Comparison of ENCODE assay signal across 8 cellular contexts in the genomic region with DNA sequence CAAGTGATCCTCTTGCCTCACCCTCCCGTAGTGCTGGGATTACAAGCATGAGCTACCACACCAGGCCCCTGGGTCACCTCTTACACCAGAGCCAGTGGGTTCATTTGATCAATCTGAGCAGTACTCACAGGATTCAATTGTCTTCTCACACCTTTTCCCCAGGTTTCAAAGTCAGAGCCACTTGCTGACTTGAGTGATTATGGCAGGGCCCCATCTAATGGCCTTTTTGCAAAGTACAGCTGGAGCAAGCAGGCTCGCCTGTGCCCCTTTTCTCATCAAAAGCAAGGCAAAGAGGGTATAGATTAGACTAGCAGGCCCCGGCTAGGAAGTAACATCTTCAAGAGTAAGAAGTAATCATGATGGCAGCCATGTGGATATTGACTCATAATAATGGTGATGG.
DNase-seq lines count a peak whose midpoint lies in the region; ATAC-seq and TF ChIP-seq lines count a peak whose summit lies in the region.

No MANE protein-coding gene starts in this region.

- H3K27me3 Mint-ChIP-seq in T-helper 17 cell (no peaks in the 10 kb centered on the region), memory B cell (no peaks in the 10 kb centered on the region)

- CTCF ChIA-PET in GM10248 (lab: Yijun Ruan, JAX), result interaction anchor here (0.6 to 5.9 kb wide), 31 partner anchors 8 to 230 kb away, joined by 3 to 72 read pairs (median 6); no protein-coding TSS in a partner anchor

- H3K4me3 ChIP-seq in LNCaP clone FGC (ENCODE audit: low read depth, low read length), result no peak overlapping the region

- DNase-seq in GM10248 (ENCODE audit: extremely low spot score), result peak; percentile 79
- no peak for DNase-seq in LNCaP clone FGC (ENCODE audit: low read depth)
- peak in 1 of 3 donors; percentile 11 for DNase-seq in T-helper 17 cell
- peak in 10 of 61 donors; percentile 7 to 65 (median 16) for DNase-seq in caudate nucleus (lab: John Stamatoyannopoulos, UW)
- DNase-seq in memory B cell (ENCODE audit: low spot score in 2 of 2), result peak in 1 of 2 donors; percentile 7

- H3K27ac Mint-ChIP-seq in T-helper 17 cell, result no peak overlapping the region
- no peak overlapping the region for H3K27ac Mint-ChIP-seq in memory B cell

- H3K4me3 Mint-ChIP-seq in T-helper 17 cell, result no peak overlapping the region
- no peak overlapping the region for H3K4me3 Mint-ChIP-seq in memory B cell

- peak; percentile 67 for ATAC-seq in T-helper 17 cell
- ATAC-seq in memory B cell (ENCODE audit: low read depth), result peak; percentile 51
- no peak for ATAC-seq in HG03457 (IDR thresholded peaks at IDR 0.05; ENCODE audit: unreplicated experiment)
- no peak for ATAC-seq in HG03565 (IDR thresholded peaks at IDR 0.05; ENCODE audit: unreplicated experiment)

- H3K9me3 ChIP-seq in T-helper 17 cell (ENCODE audit: control insufficient read depth, low read length, poor library complexity, severe bottlenecking), result no peaks in the 10 kb centered on the region

- H3K27ac ChIP-seq in 22Rv1 (no peak overlapping the region), caudate nucleus (ENCODE audit: low read depth, low read length) (peak overlapping the region; percentile 49)

- H3K4me1 Mint-ChIP-seq in T-helper 17 cell (peaks cover 24% of the 10 kb centered on the region), memory B cell (no peaks in the 10 kb centered on the region)

- TF ChIP-seq CTCF in 22Rv1 (IDR thresholded peaks at IDR 0.05) (peak; percentile 40), GM10248 (IDR thresholded peaks at IDR 0.05; ENCODE audit: control extremely low read depth, extremely low read depth, low read depth, missing control alignments) (peak; percentile 79), LNCaP clone FGC (IDR thresholded peaks at IDR 0.05; ENCODE audit: control insufficient read depth, extremely low read depth, insufficient read depth) (peak; percentile 47)

- peaks cover 4% of the 10 kb centered on the region for H3K36me3 Mint-ChIP-seq in T-helper 17 cell (ENCODE audit: low read depth)
- peaks cover 6% of the 10 kb centered on the region for H3K36me3 Mint-ChIP-seq in memory B cell

- POLR2A ChIA-PET in GM10248 (lab: Yijun Ruan, JAX), result no interaction called here

- peaks cover 6% of the 10 kb centered on the region for H3K9me3 Mint-ChIP-seq in memory B cell

Comparison
In these comparisons a context has a peak if more than half of its experiments do, and no peak if none do; other contexts are left out.
1. ATAC-seq: peak in T-helper 17 cell (single experiment) and memory B cell (single experiment); none in HG03457 (single experiment) and HG03565 (single experiment).
2. Peak in every context shown above with its lines, with median percentiles within 50 percentile points of each other: CTCF ChIP-seq.